Comparison of ENCODE assay signal across 28 cellular contexts in genomic region chr4:30916337-30917274, GRCh38.
"Had no signal": no experiment of that assay in that cellular context is flagged by ENCODE, and none has a peak within 500 bp of the region (broad histone marks: within the 10 kb centered on the region; RNA-seq: fewer than 3 reads in every experiment).

No MANE protein-coding gene starts in this region.

- H3K4me1 ChIP-seq: breast epithelium, foreskin keratinocyte, right lobe of liver, testis, upper lobe of left lung, vagina had no signal

- DNase-seq: activated B cell treated with CpG ODN at 0.5 μM for 24 hours; activated CD4-positive, alpha-beta T cell treated with anti-CD3 and anti-CD28 coated beads, Interleukin-2, amount 50 U/mL, for 1 hour; activated CD8-positive, alpha-beta T cell treated with anti-CD3 and anti-CD28 coated beads for 36 hours; activated naive CD8-positive, alpha-beta T cell treated with anti-CD3 and anti-CD28 coated beads, Interleukin-2, amount 50 U/mL, for 24 hours; activated T-cell treated with anti-CD3 and anti-CD28 coated beads, Interleukin-2, amount 50 U/mL, for 48 hours; amygdala; central memory CD4-positive, alpha-beta T cell; endodermal cell; foreskin keratinocyte; heart left ventricle; left ventricle myocardium inferior; naive B cell; nephron progenitor cell; ovary; right lobe of liver; stimulated activated CD4-positive, alpha-beta T cell treated with anti-CD3 and anti-CD28 coated beads, Interleukin-12 subunit alpha, Interleukin-12 subunit beta, amount 100 ng/mL, for 4 hours; stimulated activated CD4-positive, alpha-beta T cell treated with anti-CD3 and anti-CD28 coated beads, Interleukin-4, amount 100 ng/mL, for 1 hour; stimulated activated naive CD8-positive, alpha-beta T cell treated with anti-CD3 and anti-CD28 coated beads, Interleukin-15, Interleukin-2, amounts not matched to agents 100 U/mL and 50 U/mL, for 24 hours; testis; upper lobe of left lung had no signal

- ATAC-seq: activated CD8-positive, alpha-beta T cell treated with anti-CD3 and anti-CD28 coated beads for 36 hours; activated naive CD8-positive, alpha-beta T cell treated with anti-CD3 and anti-CD28 coated beads, Interleukin-2, amount 50 U/mL, for 24 hours; esophagus mucosa; foreskin keratinocyte; heart left ventricle; right lobe of liver; stimulated activated naive CD8-positive, alpha-beta T cell treated with anti-CD3 and anti-CD28 coated beads, Interleukin-15, Interleukin-2, amounts not matched to agents 100 U/mL and 50 U/mL, for 24 hours had no signal

- H3K27me3 ChIP-seq: breast epithelium, foreskin keratinocyte, heart left ventricle, ovary, right lobe of liver, testis, upper lobe of left lung, vagina had no signal

- H3K9me3 Mint-ChIP-seq: activated B cell treated with CpG ODN at 0.5 μM for 24 hours, endodermal cell, nephron progenitor cell had no signal

- H3K27ac Mint-ChIP-seq: activated B cell treated with CpG ODN at 0.5 μM for 24 hours; activated CD8-positive, alpha-beta T cell treated with anti-CD3 and anti-CD28 coated beads for 36 hours; activated naive CD4-positive, alpha-beta T cell treated with anti-CD3 and anti-CD28 coated beads, Interleukin-2, amount 50 U/mL, for 24 hours; activated naive CD8-positive, alpha-beta T cell treated with anti-CD3 and anti-CD28 coated beads, Interleukin-2, amount 50 U/mL, for 24 hours; activated T-helper 2 cell treated with anti-CD3 and anti-CD28 coated beads, Interferon-gamma antibody, Interleukin-2, Interleukin-4, amounts not matched to agents 10 μg/mL and 5 μg/mL and 100 μg/mL, durations not matched to agents 14 hours and 24 hours and 36 hours; endodermal cell; naive B cell; nephron progenitor cell; progenitor cell of endocrine pancreas; T-helper 2 cell treated with Interferon-gamma antibody and Interleukin-4, amounts not matched to agents 5 μg/mL and 100 μg/mL, for 36 hours had no signal

- H3K9me3 ChIP-seq: breast epithelium, heart left ventricle, left ventricle myocardium inferior, ovary, right lobe of liver, testis, upper lobe of left lung, vagina had no signal

- H3K36me3 Mint-ChIP-seq: activated naive CD4-positive, alpha-beta T cell treated with anti-CD3 and anti-CD28 coated beads, Interleukin-2, amount 50 U/mL, for 24 hours; naive B cell had no signal

- H3K27ac ChIP-seq: breast epithelium, foreskin keratinocyte, heart left ventricle, left ventricle myocardium inferior, ovary, right lobe of liver, testis, upper lobe of left lung, vagina had no signal

- H3K4me3 ChIP-seq: breast epithelium, heart left ventricle, left ventricle myocardium inferior, lung, ovary, right lobe of liver, testis, upper lobe of left lung, vagina had no signal

- H3K4me3 Mint-ChIP-seq: activated B cell treated with CpG ODN at 0.5 μM for 24 hours; activated CD8-positive, alpha-beta T cell treated with anti-CD3 and anti-CD28 coated beads for 36 hours; activated naive CD4-positive, alpha-beta T cell treated with anti-CD3 and anti-CD28 coated beads, Interleukin-2, amount 50 U/mL, for 24 hours; activated naive CD8-positive, alpha-beta T cell treated with anti-CD3 and anti-CD28 coated beads, Interleukin-2, amount 50 U/mL, for 24 hours; endodermal cell; naive B cell; nephron progenitor cell; T-helper 2 cell treated with Interferon-gamma antibody and Interleukin-4, amounts not matched to agents 5 μg/mL and 100 μg/mL, for 36 hours had no signal

- H3K4me1 Mint-ChIP-seq: activated B cell treated with CpG ODN at 0.5 μM for 24 hours; activated naive CD4-positive, alpha-beta T cell treated with anti-CD3 and anti-CD28 coated beads, Interleukin-2, amount 50 U/mL, for 24 hours; activated naive CD8-positive, alpha-beta T cell treated with anti-CD3 and anti-CD28 coated beads, Interleukin-2, amount 50 U/mL, for 24 hours; naive B cell had no signal

- H3K36me3 ChIP-seq: breast epithelium, left ventricle myocardium inferior, ovary, right lobe of liver, upper lobe of left lung, vagina had no signal

- H3K27me3 Mint-ChIP-seq: activated B cell treated with CpG ODN at 0.5 μM for 24 hours; activated CD8-positive, alpha-beta T cell treated with anti-CD3 and anti-CD28 coated beads for 36 hours; activated naive CD4-positive, alpha-beta T cell treated with anti-CD3 and anti-CD28 coated beads, Interleukin-2, amount 50 U/mL, for 24 hours; activated naive CD8-positive, alpha-beta T cell treated with anti-CD3 and anti-CD28 coated beads, Interleukin-2, amount 50 U/mL, for 24 hours; naive B cell; progenitor cell of endocrine pancreas had no signal
